ENCODE assay signal across 1 cellular context in the genomic region with DNA sequence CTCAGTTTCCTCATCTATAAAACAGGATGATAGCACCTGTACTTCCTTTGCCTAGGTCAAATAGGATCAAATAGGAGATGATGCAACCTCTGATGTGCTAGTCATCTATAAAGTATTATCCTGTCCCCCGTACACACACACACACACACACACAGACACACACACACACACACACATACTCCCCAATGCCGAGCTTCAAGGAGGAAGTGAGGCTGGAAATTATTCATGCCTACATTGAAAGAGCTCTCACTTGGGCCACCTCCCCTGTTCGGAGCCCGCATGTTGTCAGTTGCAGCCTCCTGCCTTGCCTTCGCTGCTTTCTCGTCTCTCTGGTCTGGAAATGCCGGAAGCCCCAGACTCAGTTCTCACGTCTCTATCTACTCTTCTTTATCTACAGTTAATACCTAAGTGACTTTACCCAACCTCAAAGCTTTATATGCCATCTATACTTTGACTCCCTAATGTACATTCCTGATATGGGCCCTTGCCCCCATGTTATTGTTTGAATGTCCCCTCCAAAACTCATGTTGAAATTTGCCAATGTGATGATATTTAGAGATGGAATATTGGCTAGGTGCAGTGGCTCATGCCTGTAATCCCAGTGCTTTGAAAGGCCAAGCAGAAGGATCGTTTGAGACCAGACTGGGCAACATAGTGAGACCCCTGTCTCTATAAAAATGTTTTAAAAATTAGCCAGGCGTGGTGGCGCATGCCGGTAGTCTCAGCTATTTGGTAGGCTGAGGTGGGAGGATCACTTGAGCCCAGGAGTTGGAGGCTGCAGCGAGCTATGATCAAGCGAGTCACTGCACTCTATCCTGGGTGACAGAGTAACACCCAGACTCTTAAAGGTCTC.
TF ChIP-seq lines count a peak whose summit lies in the region.

No MANE protein-coding gene starts in this region.

TF ChIP-seq in K562, 482 proteins besides CTCF, POLR2A, EP300 and RAD21 (continued from another document and continues in another):
- TF ChIP-seq ZNF431 (CRISPR knock-in tag; IDR thresholded peaks at IDR 0.05) = no peak
- no peak for TF ChIP-seq FUS (optimal IDR thresholded peaks at IDR 0.05; ENCODE audit: low read depth, low read length)
- 0 out of 4 replicates have a peak, but pooled peaks of 1 of the 2 experiments have one; percentile 24 for TF ChIP-seq TEAD1 (CRISPR knock-in tag; IDR thresholded peaks at IDR 0.05)
- no peak for TF ChIP-seq KHSRP (IDR thresholded peaks at IDR 0.05)
- TF ChIP-seq, protein P1, sequence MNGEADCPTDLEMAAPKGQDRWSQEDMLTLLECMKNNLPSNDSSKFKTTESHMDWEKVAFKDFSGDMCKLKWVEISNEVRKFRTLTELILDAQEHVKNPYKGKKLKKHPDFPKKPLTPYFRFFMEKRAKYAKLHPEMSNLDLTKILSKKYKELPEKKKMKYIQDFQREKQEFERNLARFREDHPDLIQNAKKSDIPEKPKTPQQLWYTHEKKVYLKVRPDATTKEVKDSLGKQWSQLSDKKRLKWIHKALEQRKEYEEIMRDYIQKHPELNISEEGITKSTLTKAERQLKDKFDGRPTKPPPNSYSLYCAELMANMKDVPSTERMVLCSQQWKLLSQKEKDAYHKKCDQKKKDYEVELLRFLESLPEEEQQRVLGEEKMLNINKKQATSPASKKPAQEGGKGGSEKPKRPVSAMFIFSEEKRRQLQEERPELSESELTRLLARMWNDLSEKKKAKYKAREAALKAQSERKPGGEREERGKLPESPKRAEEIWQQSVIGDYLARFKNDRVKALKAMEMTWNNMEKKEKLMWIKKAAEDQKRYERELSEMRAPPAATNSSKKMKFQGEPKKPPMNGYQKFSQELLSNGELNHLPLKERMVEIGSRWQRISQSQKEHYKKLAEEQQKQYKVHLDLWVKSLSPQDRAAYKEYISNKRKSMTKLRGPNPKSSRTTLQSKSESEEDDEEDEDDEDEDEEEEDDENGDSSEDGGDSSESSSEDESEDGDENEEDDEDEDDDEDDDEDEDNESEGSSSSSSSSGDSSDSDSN (IDR thresholded peaks at IDR 0.05; ENCODE audit: borderline replicate concordance in 1 of 2, low read depth in 2 of 2, low read length in 2 of 2) = no peak
- TF ChIP-seq, protein P2, sequence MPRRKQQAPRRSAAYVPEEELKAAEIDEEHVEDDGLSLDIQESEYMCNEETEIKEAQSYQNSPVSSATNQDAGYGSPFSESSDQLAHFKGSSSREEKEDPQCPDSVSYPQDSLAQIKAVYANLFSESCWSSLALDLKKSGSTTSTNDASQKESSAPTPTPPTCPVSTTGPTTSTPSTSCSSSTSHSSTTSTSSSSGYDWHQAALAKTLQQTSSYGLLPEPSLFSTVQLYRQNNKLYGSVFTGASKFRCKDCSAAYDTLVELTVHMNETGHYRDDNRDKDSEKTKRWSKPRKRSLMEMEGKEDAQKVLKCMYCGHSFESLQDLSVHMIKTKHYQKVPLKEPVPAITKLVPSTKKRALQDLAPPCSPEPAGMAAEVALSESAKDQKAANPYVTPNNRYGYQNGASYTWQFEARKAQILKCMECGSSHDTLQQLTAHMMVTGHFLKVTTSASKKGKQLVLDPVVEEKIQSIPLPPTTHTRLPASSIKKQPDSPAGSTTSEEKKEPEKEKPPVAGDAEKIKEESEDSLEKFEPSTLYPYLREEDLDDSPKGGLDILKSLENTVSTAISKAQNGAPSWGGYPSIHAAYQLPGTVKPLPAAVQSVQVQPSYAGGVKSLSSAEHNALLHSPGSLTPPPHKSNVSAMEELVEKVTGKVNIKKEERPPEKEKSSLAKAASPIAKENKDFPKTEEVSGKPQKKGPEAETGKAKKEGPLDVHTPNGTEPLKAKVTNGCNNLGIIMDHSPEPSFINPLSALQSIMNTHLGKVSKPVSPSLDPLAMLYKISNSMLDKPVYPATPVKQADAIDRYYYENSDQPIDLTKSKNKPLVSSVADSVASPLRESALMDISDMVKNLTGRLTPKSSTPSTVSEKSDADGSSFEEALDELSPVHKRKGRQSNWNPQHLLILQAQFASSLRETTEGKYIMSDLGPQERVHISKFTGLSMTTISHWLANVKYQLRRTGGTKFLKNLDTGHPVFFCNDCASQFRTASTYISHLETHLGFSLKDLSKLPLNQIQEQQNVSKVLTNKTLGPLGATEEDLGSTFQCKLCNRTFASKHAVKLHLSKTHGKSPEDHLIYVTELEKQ (CRISPR knock-in tag; IDR thresholded peaks at IDR 0.05) = no peak
- TF ChIP-seq ZNF24 (IDR thresholded peaks at IDR 0.05) = no peak
- TF ChIP-seq MBD2 (IDR thresholded peaks at IDR 0.05; ENCODE audit: borderline replicate concordance, low read depth) = no peak
- TF ChIP-seq, protein P3, sequence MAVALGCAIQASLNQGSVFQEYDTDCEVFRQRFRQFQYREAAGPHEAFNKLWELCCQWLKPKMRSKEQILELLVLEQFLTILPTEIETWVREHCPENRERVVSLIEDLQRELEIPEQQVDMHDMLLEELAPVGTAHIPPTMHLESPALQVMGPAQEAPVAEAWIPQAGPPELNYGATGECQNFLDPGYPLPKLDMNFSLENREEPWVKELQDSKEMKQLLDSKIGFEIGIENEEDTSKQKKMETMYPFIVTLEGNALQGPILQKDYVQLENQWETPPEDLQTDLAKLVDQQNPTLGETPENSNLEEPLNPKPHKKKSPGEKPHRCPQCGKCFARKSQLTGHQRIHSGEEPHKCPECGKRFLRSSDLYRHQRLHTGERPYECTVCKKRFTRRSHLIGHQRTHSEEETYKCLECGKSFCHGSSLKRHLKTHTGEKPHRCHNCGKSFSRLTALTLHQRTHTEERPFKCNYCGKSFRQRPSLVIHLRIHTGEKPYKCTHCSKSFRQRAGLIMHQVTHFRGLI (CRISPR knock-in tag; IDR thresholded peaks at IDR 0.05) = peak; percentile 16; the same call in 1 of the 2 replicates
- TF ChIP-seq TBL1XR1 (IDR thresholded peaks at IDR 0.05; ENCODE audit: low read length in 2 of 2) = no peak
- no peak for TF ChIP-seq DDX20 (tag; IDR thresholded peaks at IDR 0.05; ENCODE audit: low read depth)
- TF ChIP-seq, protein P4, sequence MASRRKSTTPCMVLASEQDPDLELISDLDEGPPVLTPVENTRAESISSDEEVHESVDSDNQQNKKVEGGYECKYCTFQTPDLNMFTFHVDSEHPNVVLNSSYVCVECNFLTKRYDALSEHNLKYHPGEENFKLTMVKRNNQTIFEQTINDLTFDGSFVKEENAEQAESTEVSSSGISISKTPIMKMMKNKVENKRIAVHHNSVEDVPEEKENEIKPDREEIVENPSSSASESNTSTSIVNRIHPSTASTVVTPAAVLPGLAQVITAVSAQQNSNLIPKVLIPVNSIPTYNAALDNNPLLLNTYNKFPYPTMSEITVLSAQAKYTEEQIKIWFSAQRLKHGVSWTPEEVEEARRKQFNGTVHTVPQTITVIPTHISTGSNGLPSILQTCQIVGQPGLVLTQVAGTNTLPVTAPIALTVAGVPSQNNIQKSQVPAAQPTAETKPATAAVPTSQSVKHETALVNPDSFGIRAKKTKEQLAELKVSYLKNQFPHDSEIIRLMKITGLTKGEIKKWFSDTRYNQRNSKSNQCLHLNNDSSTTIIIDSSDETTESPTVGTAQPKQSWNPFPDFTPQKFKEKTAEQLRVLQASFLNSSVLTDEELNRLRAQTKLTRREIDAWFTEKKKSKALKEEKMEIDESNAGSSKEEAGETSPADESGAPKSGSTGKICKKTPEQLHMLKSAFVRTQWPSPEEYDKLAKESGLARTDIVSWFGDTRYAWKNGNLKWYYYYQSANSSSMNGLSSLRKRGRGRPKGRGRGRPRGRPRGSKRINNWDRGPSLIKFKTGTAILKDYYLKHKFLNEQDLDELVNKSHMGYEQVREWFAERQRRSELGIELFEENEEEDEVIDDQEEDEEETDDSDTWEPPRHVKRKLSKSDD (conservative IDR thresholded peaks at IDR 0.05; ENCODE audit: low read length) = no peak
- TF ChIP-seq, protein P5, sequence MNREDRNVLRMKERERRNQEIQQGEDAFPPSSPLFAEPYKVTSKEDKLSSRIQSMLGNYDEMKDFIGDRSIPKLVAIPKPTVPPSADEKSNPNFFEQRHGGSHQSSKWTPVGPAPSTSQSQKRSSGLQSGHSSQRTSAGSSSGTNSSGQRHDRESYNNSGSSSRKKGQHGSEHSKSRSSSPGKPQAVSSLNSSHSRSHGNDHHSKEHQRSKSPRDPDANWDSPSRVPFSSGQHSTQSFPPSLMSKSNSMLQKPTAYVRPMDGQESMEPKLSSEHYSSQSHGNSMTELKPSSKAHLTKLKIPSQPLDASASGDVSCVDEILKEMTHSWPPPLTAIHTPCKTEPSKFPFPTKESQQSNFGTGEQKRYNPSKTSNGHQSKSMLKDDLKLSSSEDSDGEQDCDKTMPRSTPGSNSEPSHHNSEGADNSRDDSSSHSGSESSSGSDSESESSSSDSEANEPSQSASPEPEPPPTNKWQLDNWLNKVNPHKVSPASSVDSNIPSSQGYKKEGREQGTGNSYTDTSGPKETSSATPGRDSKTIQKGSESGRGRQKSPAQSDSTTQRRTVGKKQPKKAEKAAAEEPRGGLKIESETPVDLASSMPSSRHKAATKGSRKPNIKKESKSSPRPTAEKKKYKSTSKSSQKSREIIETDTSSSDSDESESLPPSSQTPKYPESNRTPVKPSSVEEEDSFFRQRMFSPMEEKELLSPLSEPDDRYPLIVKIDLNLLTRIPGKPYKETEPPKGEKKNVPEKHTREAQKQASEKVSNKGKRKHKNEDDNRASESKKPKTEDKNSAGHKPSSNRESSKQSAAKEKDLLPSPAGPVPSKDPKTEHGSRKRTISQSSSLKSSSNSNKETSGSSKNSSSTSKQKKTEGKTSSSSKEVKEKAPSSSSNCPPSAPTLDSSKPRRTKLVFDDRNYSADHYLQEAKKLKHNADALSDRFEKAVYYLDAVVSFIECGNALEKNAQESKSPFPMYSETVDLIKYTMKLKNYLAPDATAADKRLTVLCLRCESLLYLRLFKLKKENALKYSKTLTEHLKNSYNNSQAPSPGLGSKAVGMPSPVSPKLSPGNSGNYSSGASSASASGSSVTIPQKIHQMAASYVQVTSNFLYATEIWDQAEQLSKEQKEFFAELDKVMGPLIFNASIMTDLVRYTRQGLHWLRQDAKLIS (CRISPR knock-in tag; IDR thresholded peaks at IDR 0.05) = peak; percentile 77; the same call in 1 of the 2 replicates
- no peak for TF ChIP-seq NFYB (IDR thresholded peaks at IDR 0.05; ENCODE audit: extremely low read depth, insufficient read length)
- TF ChIP-seq MTA1 (IDR thresholded peaks at IDR 0.05; ENCODE audit: borderline replicate concordance) = peak; percentile 75; the same call in 1 of the 2 replicates
- no peak for TF ChIP-seq SREBF1 (IDR thresholded peaks at IDR 0.05; ENCODE audit: borderline replicate concordance, low read depth, low read length)
- TF ChIP-seq, protein P6, sequence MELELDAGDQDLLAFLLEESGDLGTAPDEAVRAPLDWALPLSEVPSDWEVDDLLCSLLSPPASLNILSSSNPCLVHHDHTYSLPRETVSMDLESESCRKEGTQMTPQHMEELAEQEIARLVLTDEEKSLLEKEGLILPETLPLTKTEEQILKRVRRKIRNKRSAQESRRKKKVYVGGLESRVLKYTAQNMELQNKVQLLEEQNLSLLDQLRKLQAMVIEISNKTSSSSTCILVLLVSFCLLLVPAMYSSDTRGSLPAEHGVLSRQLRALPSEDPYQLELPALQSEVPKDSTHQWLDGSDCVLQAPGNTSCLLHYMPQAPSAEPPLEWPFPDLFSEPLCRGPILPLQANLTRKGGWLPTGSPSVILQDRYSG (tag; conservative IDR thresholded peaks at IDR 0.05; ENCODE audit: low read depth) = no peak
- no peak for TF ChIP-seq HNRNPL (IDR thresholded peaks at IDR 0.05; ENCODE audit: low read depth, low read length)
- TF ChIP-seq PRMT5 (CRISPR knock-in tag; IDR thresholded peaks at IDR 0.05) = no peak
- no peak for TF ChIP-seq YY1 (IDR thresholded peaks at IDR 0.05; ENCODE audit: borderline replicate concordance in 1 of 3, control insufficient read depth in 1 of 3, extremely low read depth in 1 of 3, insufficient read depth in 3 of 3, insufficient read length in 1 of 3, insufficient replicate concordance in 2 of 3, low read depth in 1 of 3, low read length in 2 of 3)
- TF ChIP-seq ZNF57 (CRISPR knock-in tag; IDR thresholded peaks at IDR 0.05) = no peak
- TF ChIP-seq MAFG (tag; conservative IDR thresholded peaks at IDR 0.05) = no peak
- no peak for TF ChIP-seq NR3C1 (CRISPR knock-in tag; IDR thresholded peaks at IDR 0.05)
- no peak for TF ChIP-seq ZFX (CRISPR knock-in tag; IDR thresholded peaks at IDR 0.05)
- no peak for TF ChIP-seq ZNF764 (CRISPR knock-in tag; IDR thresholded peaks at IDR 0.05; ENCODE audit: low read depth)
- TF ChIP-seq, protein P7, sequence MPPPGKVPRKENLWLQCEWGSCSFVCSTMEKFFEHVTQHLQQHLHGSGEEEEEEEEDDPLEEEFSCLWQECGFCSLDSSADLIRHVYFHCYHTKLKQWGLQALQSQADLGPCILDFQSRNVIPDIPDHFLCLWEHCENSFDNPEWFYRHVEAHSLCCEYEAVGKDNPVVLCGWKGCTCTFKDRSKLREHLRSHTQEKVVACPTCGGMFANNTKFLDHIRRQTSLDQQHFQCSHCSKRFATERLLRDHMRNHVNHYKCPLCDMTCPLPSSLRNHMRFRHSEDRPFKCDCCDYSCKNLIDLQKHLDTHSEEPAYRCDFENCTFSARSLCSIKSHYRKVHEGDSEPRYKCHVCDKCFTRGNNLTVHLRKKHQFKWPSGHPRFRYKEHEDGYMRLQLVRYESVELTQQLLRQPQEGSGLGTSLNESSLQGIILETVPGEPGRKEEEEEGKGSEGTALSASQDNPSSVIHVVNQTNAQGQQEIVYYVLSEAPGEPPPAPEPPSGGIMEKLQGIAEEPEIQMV (tag; conservative IDR thresholded peaks at IDR 0.05; ENCODE audit: low read depth) = no peak; the same call in 1 of the 2 replicates
- no peak for TF ChIP-seq CBX2 (IDR thresholded peaks at IDR 0.05; ENCODE audit: insufficient read depth, low read length, poor library complexity, severe bottlenecking)
- TF ChIP-seq HMG20A (CRISPR knock-in tag; conservative IDR thresholded peaks at IDR 0.05) = no peak
- TF ChIP-seq, protein P8, sequence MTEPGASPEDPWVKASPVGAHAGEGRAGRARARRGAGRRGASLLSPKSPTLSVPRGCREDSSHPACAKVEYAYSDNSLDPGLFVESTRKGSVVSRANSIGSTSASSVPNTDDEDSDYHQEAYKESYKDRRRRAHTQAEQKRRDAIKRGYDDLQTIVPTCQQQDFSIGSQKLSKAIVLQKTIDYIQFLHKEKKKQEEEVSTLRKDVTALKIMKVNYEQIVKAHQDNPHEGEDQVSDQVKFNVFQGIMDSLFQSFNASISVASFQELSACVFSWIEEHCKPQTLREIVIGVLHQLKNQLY (CRISPR knock-in tag; conservative IDR thresholded peaks at IDR 0.05) = no peak
- peak; percentile 69 for TF ChIP-seq JUND (IDR thresholded peaks at IDR 0.05; ENCODE audit: borderline replicate concordance, low read depth, low read length)
- TF ChIP-seq JUND (tag; IDR thresholded peaks at IDR 0.05; ENCODE audit: borderline replicate concordance, low read depth, low read length) = peak; percentile 76; the same call in 1 of the 3 replicates
- no peak for TF ChIP-seq SRSF1 (IDR thresholded peaks at IDR 0.05; ENCODE audit: low read depth, low read length)
- no peak for TF ChIP-seq MYNN (IDR thresholded peaks at IDR 0.05)
- no peak for TF ChIP-seq MYNN (CRISPR knock-in tag; IDR thresholded peaks at IDR 0.05)
- TF ChIP-seq SAFB2 (IDR thresholded peaks at IDR 0.05; ENCODE audit: borderline replicate concordance, low read depth, low read length, severe bottlenecking) = no peak
- TF ChIP-seq MAFK (IDR thresholded peaks at IDR 0.05; ENCODE audit: low read length) = no peak
- TF ChIP-seq ESRRB (CRISPR knock-in tag; IDR thresholded peaks at IDR 0.05; ENCODE audit: borderline replicate concordance) = no peak
- TF ChIP-seq ZNF311 (CRISPR knock-in tag; IDR thresholded peaks at IDR 0.05) = no peak
- no peak for TF ChIP-seq RNF2 (IDR thresholded peaks at IDR 0.05)
- no peak for TF ChIP-seq U2AF1 (optimal IDR thresholded peaks at IDR 0.05; ENCODE audit: low read depth, low read length)
- TF ChIP-seq KLF13 (tag; IDR thresholded peaks at IDR 0.05; ENCODE audit: borderline replicate concordance, low read depth) = no peak
- no peak for TF ChIP-seq BRF1 (IDR thresholded peaks at IDR 0.05; ENCODE audit: borderline replicate concordance, extremely low read depth, insufficient read length)
- no peak for TF ChIP-seq BACH1 (tag; IDR thresholded peaks at IDR 0.05)
- no peak for TF ChIP-seq ZNF124 (CRISPR knock-in tag; IDR thresholded peaks at IDR 0.05)
